Comparison of ENCODE assay signal across 23 cellular contexts in genomic region chr9:80204054-80204453, GRCh38.
"Had no signal": no experiment of that assay in that cellular context is flagged by ENCODE, and none has a peak within 500 bp of the region (broad histone marks: within the 10 kb centered on the region; RNA-seq: fewer than 3 reads in every experiment).

No MANE protein-coding gene starts in this region.

- H3K9me3 ChIP-seq: colonic mucosa, esophagus muscularis mucosa, neutrophil, ovary, prostate gland, testis, vagina had no signal

- H3K4me3 ChIP-seq: colonic mucosa, dorsolateral prefrontal cortex, esophagus muscularis mucosa, hepatocyte, ovary, prostate gland, spleen, testis, vagina had no signal

- H2AFZ ChIP-seq: hepatocyte had no signal

- H3K4me2 ChIP-seq: hepatocyte had no signal

- ATAC-seq: effector memory CD8-positive, alpha-beta T cell; left ventricle myocardium superior; natural killer cell treated with Interleukin-12 subunit alpha and Interleukin-12 subunit beta and Interleukin-15 and Interleukin-18, amount 100 ng/mL, for 72 hours had no signal

- H3K36me3 ChIP-seq: colonic mucosa, esophagus muscularis mucosa, neutrophil, ovary, prostate gland, spleen, vagina had no signal

- H3K27ac ChIP-seq: colonic mucosa, dorsolateral prefrontal cortex, esophagus muscularis mucosa, hepatocyte, neutrophil, ovary, prostate gland, spleen, testis, vagina had no signal

- H3K79me2 ChIP-seq: hepatocyte had no signal

- DNase-seq: activated CD4-positive, alpha-beta T cell treated with anti-CD3 and anti-CD28 coated beads for 1 hour; activated CD4-positive, alpha-beta T cell treated with anti-CD3 and anti-CD28 coated beads, Interleukin-2, amount 50 U/mL, for 1 hour; activated gamma-delta T cell treated with Interleukin-2 at 50 U/mL for 16 hours; activated T-cell treated with anti-CD3 and anti-CD28 coated beads, Interleukin-2, amount 50 U/mL, for 1 hour; aorta; colonic mucosa; dorsolateral prefrontal cortex; effector memory CD8-positive, alpha-beta T cell; foreskin melanocyte; left ventricle myocardium superior; midbrain; ovary; spleen; stimulated activated CD4-positive, alpha-beta T cell treated with anti-CD3 and anti-CD28 coated beads, Interleukin-4, amount 100 ng/mL, for 1 hour; stimulated activated naive CD4-positive, alpha-beta T cell; T-helper 9 cell; testis had no signal

- H3K4me1 ChIP-seq: colonic mucosa, esophagus muscularis mucosa, prostate gland, spleen, testis, vagina had no signal

- H3K27me3 ChIP-seq: colonic mucosa, esophagus muscularis mucosa, hepatocyte, neutrophil, ovary, spleen, testis, vagina had no signal
